ENCODE assay signal across 10 cellular contexts in genomic region chr15:35182841-35183479, GRCh38.
DNase-seq lines count a peak whose midpoint lies in the region; ATAC-seq and TF ChIP-seq lines count a peak whose summit lies in the region.
"Had no signal": no experiment of that assay in that cellular context is flagged by ENCODE, and none has a peak within 500 bp of the region (broad histone marks: within the 10 kb centered on the region; RNA-seq: fewer than 3 reads in every experiment).

No MANE protein-coding gene starts in this region.

- POLR2A ChIA-PET in A673 (lab: Charles Lee; ENCODE audit: low non-redundant PET) (interaction anchor here (0.6 kb wide), 2 partner anchors 29 to 31 kb away, joined by 4 to 11 read pairs; no protein-coding TSS in a partner anchor), SK-N-SH (lab: Yijun Ruan, JAX) (no interaction called here)

- ATAC-seq in GM19452 (IDR thresholded peaks at IDR 0.05; ENCODE audit: unreplicated experiment) = peak; percentile 83
- ATAC-seq in HG03066 (IDR thresholded peaks at IDR 0.05; ENCODE audit: low read depth, unreplicated experiment) = peak; percentile 71
- no peak for ATAC-seq in GM19455 (IDR thresholded peaks at IDR 0.05; ENCODE audit: unreplicated experiment)
- ATAC-seq: pancreas had no signal

- H4K20me1 ChIP-seq in SK-N-SH (ENCODE audit: insufficient read depth) = no peaks in the 10 kb centered on the region

- H3K27me3 ChIP-seq in A673 (replicated peaks; ENCODE audit: insufficient read depth, low read depth, low read length, poor library complexity) (no peaks in the 10 kb centered on the region), SK-N-SH (ENCODE audit: insufficient read depth) (no peaks in the 10 kb centered on the region)
- H3K27me3 ChIP-seq: pancreas had no signal

- H3F3A ChIP-seq in SK-N-SH (replicated peaks; ENCODE audit: insufficient read depth) = no peaks in the 10 kb centered on the region

- no peak overlapping the region for H2AFZ ChIP-seq in SK-N-SH (ENCODE audit: low read depth)

- intact Hi-C loops in A673 (cut with micrococcal nuclease; ENCODE audit: unreplicated experiment) = loop anchor here (10.0 kb wide), 1 partner anchor 262 kb away; no protein-coding TSS in a partner anchor

- no TSS peak for BruUV-seq in A673 (replicated peaks; lab: Mats Ljungman, UMichigan)

- WGBS in SK-N-SH (ENCODE audit: low lambda C conversion rate) = 66% methylated on average over 2 of the region's 2 CpGs

- H3K36me3 ChIP-seq in A673 (ENCODE audit: insufficient read depth, low read length, poor library complexity, severe bottlenecking) (no peaks in the 10 kb centered on the region), SK-N-SH (replicated peaks in 1 of 2; ENCODE audit: control insufficient read depth in 1 of 2, insufficient read depth in 2 of 2, low read length in 1 of 2) (no peaks in the 10 kb centered on the region)
- H3K36me3 ChIP-seq: pancreas had no signal

- H3K79me2 ChIP-seq in SK-N-SH (ENCODE audit: insufficient read depth) = no peaks in the 10 kb centered on the region

- no peak for TF ChIP-seq RAD21 in SK-N-SH (IDR thresholded peaks at IDR 0.05; ENCODE audit: low read length)

- H3K9me2 ChIP-seq in SK-N-SH = no peaks in the 10 kb centered on the region

- H3K4me1 ChIP-seq in A673 (ENCODE audit: insufficient read depth, low read length, poor library complexity, severe bottlenecking) (peaks cover 18% of the 10 kb centered on the region), SK-N-SH (ENCODE audit: control insufficient read depth in 1 of 2, insufficient read depth in 2 of 2, low read depth in 1 of 2, low read length in 1 of 2) (no peaks in the 10 kb centered on the region; a peak in 1 of 4 replicates)
- H3K4me1 ChIP-seq: pancreas had no signal

- peak; percentile 28; the same call in 1 of the 2 replicates for TF ChIP-seq CTCF in A673 (conservative IDR thresholded peaks at IDR 0.05; ENCODE audit: low read depth, low read length)
- TF ChIP-seq CTCF in SK-N-SH (IDR thresholded peaks at IDR 0.05) = no peak

- H3K9me3 ChIP-seq in A673 (ENCODE audit: low read depth, low read length, poor library complexity, severe bottlenecking) (no peaks in the 10 kb centered on the region), SK-N-SH (no peaks in the 10 kb centered on the region)
- H3K9me3 ChIP-seq: pancreas had no signal

- DNase-seq in A673 (ENCODE audit: low spot score) = peak; percentile 87
- DNase-seq in NCI-H82 treated with DMSO at 0.1 percent for 48 hours (lab: John Stamatoyannopoulos, UW; ENCODE audit: unreplicated experiment) = peak; percentile 22
- DNase-seq in putamen (ENCODE audit: low spot score) = no peak
- no peak for DNase-seq in SK-N-SH
- no peak for DNase-seq in Kasumi-1 (lab: John Stamatoyannopoulos, UW)
- DNase-seq: NCI-H526 treated with DMSO at 0.1 percent for 48 hours, pancreas had no signal

- no peak overlapping the region for H3K4me2 ChIP-seq in SK-N-SH

- H3K27ac ChIP-seq in A673 (ENCODE audit: low read depth, low read length, poor library complexity, severe bottlenecking) = no peak overlapping the region
- no peak overlapping the region for H3K27ac ChIP-seq in SK-N-SH (ENCODE audit: low read depth in 2 of 2, low read length in 1 of 2)
- H3K27ac ChIP-seq: pancreas had no signal

- no peak overlapping the region for H3K4me3 ChIP-seq in A673 (ENCODE audit: low read depth, low read length, poor library complexity, severe bottlenecking)
- no peak overlapping the region for H3K4me3 ChIP-seq in SK-N-SH (ENCODE audit: low read depth in 2 of 2, low read length in 1 of 2)
- H3K4me3 ChIP-seq: pancreas had no signal

- no peak overlapping the region for H3K9ac ChIP-seq in SK-N-SH

- CTCF ChIA-PET in A673 (lab: Charles Lee) = no interaction called here
- CTCF ChIA-PET in SK-N-SH (lab: Yijun Ruan, JAX) = interaction anchor here (1.4 kb wide), 1 partner anchor 17 kb away, joined by 3 read pairs; no protein-coding TSS in a partner anchor

- no peak for TF ChIP-seq EP300 in SK-N-SH (IDR thresholded peaks at IDR 0.05; ENCODE audit: borderline replicate concordance in 1 of 2, low read depth in 1 of 2, low read length in 1 of 2)

TF ChIP-seq in SK-N-SH, 30 proteins besides CTCF, POLR2A, EP300 and RAD21:
- TF ChIP-seq, protein P1, sequence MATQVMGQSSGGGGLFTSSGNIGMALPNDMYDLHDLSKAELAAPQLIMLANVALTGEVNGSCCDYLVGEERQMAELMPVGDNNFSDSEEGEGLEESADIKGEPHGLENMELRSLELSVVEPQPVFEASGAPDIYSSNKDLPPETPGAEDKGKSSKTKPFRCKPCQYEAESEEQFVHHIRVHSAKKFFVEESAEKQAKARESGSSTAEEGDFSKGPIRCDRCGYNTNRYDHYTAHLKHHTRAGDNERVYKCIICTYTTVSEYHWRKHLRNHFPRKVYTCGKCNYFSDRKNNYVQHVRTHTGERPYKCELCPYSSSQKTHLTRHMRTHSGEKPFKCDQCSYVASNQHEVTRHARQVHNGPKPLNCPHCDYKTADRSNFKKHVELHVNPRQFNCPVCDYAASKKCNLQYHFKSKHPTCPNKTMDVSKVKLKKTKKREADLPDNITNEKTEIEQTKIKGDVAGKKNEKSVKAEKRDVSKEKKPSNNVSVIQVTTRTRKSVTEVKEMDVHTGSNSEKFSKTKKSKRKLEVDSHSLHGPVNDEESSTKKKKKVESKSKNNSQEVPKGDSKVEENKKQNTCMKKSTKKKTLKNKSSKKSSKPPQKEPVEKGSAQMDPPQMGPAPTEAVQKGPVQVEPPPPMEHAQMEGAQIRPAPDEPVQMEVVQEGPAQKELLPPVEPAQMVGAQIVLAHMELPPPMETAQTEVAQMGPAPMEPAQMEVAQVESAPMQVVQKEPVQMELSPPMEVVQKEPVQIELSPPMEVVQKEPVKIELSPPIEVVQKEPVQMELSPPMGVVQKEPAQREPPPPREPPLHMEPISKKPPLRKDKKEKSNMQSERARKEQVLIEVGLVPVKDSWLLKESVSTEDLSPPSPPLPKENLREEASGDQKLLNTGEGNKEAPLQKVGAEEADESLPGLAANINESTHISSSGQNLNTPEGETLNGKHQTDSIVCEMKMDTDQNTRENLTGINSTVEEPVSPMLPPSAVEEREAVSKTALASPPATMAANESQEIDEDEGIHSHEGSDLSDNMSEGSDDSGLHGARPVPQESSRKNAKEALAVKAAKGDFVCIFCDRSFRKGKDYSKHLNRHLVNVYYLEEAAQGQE (IDR thresholded peaks at IDR 0.05; ENCODE audit: low read depth, low read length) = no peak
- TF ChIP-seq, protein P2, sequence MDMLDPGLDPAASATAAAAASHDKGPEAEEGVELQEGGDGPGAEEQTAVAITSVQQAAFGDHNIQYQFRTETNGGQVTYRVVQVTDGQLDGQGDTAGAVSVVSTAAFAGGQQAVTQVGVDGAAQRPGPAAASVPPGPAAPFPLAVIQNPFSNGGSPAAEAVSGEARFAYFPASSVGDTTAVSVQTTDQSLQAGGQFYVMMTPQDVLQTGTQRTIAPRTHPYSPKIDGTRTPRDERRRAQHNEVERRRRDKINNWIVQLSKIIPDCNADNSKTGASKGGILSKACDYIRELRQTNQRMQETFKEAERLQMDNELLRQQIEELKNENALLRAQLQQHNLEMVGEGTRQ (IDR thresholded peaks at IDR 0.05; ENCODE audit: borderline replicate concordance, low read depth, low read length) = no peak
- TF ChIP-seq FOSL2 (IDR thresholded peaks at IDR 0.05; ENCODE audit: borderline replicate concordance, low read depth) = no peak
- no peak for TF ChIP-seq MXI1 (IDR thresholded peaks at IDR 0.05; ENCODE audit: low read depth, low read length)
- no peak for TF ChIP-seq RXRA (IDR thresholded peaks at IDR 0.05; ENCODE audit: borderline replicate concordance, low read depth)
- TF ChIP-seq MEF2A (IDR thresholded peaks at IDR 0.05; ENCODE audit: borderline replicate concordance, low read depth) = no peak
- TF ChIP-seq ELF1 (IDR thresholded peaks at IDR 0.05) = no peak
- no peak for TF ChIP-seq ZBTB33 (IDR thresholded peaks at IDR 0.05; ENCODE audit: borderline replicate concordance, low read depth)
- no peak for TF ChIP-seq POLR2AphosphoS5 (IDR thresholded peaks at IDR 0.05; ENCODE audit: low read depth, low read length)
- TF ChIP-seq, protein P3, sequence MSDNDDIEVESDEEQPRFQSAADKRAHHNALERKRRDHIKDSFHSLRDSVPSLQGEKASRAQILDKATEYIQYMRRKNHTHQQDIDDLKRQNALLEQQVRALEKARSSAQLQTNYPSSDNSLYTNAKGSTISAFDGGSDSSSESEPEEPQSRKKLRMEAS (IDR thresholded peaks at IDR 0.05; ENCODE audit: low read depth) = no peak
- TF ChIP-seq TAF1 (IDR thresholded peaks at IDR 0.05; ENCODE audit: borderline replicate concordance, low read depth, low read length) = no peak
- no peak for TF ChIP-seq RCOR1 (IDR thresholded peaks at IDR 0.05; ENCODE audit: low read length)
- TF ChIP-seq FOXJ3 (CRISPR knock-in tag; IDR thresholded peaks at IDR 0.05) = no peak
- TF ChIP-seq, protein P4, sequence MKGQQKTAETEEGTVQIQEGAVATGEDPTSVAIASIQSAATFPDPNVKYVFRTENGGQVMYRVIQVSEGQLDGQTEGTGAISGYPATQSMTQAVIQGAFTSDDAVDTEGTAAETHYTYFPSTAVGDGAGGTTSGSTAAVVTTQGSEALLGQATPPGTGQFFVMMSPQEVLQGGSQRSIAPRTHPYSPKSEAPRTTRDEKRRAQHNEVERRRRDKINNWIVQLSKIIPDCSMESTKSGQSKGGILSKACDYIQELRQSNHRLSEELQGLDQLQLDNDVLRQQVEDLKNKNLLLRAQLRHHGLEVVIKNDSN (IDR thresholded peaks at IDR 0.05; ENCODE audit: borderline replicate concordance, low read depth) = no peak

Comparison
In these comparisons a context has a peak if more than half of its experiments do, and no peak if none do; other contexts are left out.
1. DNase-seq: peak in A673 (single experiment) and NCI-H82 treated with DMSO at 0.1 percent for 48 hours (single experiment); none in putamen (single experiment), SK-N-SH (single experiment) and Kasumi-1 (0 of 2).